1 cellular context compared by ENCODE assay signal in genomic region chr16:89507834-89508590, GRCh38.
A peak's percentile ranks its signal among the peaks of the same experiment; 100 is the strongest.
TF ChIP-seq lines count a peak whose summit lies in the region.

TSS of gene SPG7 (plus strand) at chr16:89508403. CDS start at chr16:89508418, 15 bp downstream.

TF ChIP-seq in K562, 482 proteins besides CTCF, POLR2A, EP300 and RAD21 (continued from another document and continues in another):
- TF ChIP-seq ZNF449 (CRISPR knock-in tag; IDR thresholded peaks at IDR 0.05) (no peak), ZNF197 (CRISPR knock-in tag; IDR thresholded peaks at IDR 0.05; ENCODE audit: low read depth) (no peak), ZNF232 (CRISPR knock-in tag; IDR thresholded peaks at IDR 0.05) (no peak), KLF16 (IDR thresholded peaks at IDR 0.05) (no peak), NFYB (IDR thresholded peaks at IDR 0.05; ENCODE audit: extremely low read depth, insufficient read length) (no peak), NCOA6 (IDR thresholded peaks at IDR 0.05) (no peak), HCFC1 (IDR thresholded peaks at IDR 0.05; ENCODE audit: low read depth, low read length) (0 out of 2 replicates have a peak, but pooled peaks have one; percentile 27), ZNF253 (CRISPR knock-in tag; conservative IDR thresholded peaks at IDR 0.05) (no peak), ZNF280B (CRISPR knock-in tag; IDR thresholded peaks at IDR 0.05) (no peak), CTCFL (IDR thresholded peaks at IDR 0.05; ENCODE audit: borderline replicate concordance, insufficient read depth, low read depth, low read length, poor library complexity, severe bottlenecking) (no peak), TOE1 (IDR thresholded peaks at IDR 0.05; ENCODE audit: borderline replicate concordance) (no peak), TOE1 (CRISPR knock-in tag; IDR thresholded peaks at IDR 0.05; ENCODE audit: borderline replicate concordance, low read depth) (no peak), ZNF551 (CRISPR knock-in tag; IDR thresholded peaks at IDR 0.05) (no peak), ZNF507 (tag; conservative IDR thresholded peaks at IDR 0.05) (no peak), TFE3 (CRISPR knock-in tag; IDR thresholded peaks at IDR 0.05) (no peak), ZNF561 (CRISPR knock-in tag; conservative IDR thresholded peaks at IDR 0.05) (no peak), USF1 (CRISPR knock-in tag; IDR thresholded peaks at IDR 0.05) (no peak), ZNF184 (CRISPR knock-in tag; IDR thresholded peaks at IDR 0.05) (no peak), ZNF24 (IDR thresholded peaks at IDR 0.05) (no peak), ZNF511 (CRISPR knock-in tag; IDR thresholded peaks at IDR 0.05) (peak; percentile 41; the same call in 1 of the 2 replicates), HDAC6 (IDR thresholded peaks at IDR 0.05; ENCODE audit: low read depth, low read length) (no peak), SMC3 (conservative IDR thresholded peaks at IDR 0.05; ENCODE audit: insufficient read depth, low read depth, low read length) (no peak), ZZZ3 (IDR thresholded peaks at IDR 0.05) (no peak), DNMT1 (IDR thresholded peaks at IDR 0.05) (no peak), GABPB1 (CRISPR knock-in tag; IDR thresholded peaks at IDR 0.05) (peak; percentile 57; the same call in 1 of the 2 replicates), SPI1 (IDR thresholded peaks at IDR 0.05; ENCODE audit: borderline replicate concordance, low read depth, low read length) (no peak), GABPB2 (CRISPR knock-in tag; conservative IDR thresholded peaks at IDR 0.05) (no peak), BRD4 (IDR thresholded peaks at IDR 0.05) (0 out of 2 replicates have a peak, but pooled peaks have one; percentile 82), MCM5 (IDR thresholded peaks at IDR 0.05; ENCODE audit: low read depth) (no peak), SMAD2 (IDR thresholded peaks at IDR 0.05; ENCODE audit: low read depth, low read length) (no peak), DMBX1 (CRISPR knock-in tag; IDR thresholded peaks at IDR 0.05; ENCODE audit: borderline replicate concordance) (peak; percentile 68; the same call in 1 of the 2 replicates), RERE (CRISPR knock-in tag; IDR thresholded peaks at IDR 0.05; ENCODE audit: borderline replicate concordance) (0 out of 2 replicates have a peak, but pooled peaks have one; percentile 38), ZFP1 (CRISPR knock-in tag; IDR thresholded peaks at IDR 0.05) (no peak), SLC30A9 (CRISPR knock-in tag; IDR thresholded peaks at IDR 0.05) (no peak), ATF1 (CRISPR knock-in tag; IDR thresholded peaks at IDR 0.05) (no peak), ATF1 (tag; IDR thresholded peaks at IDR 0.05) (peak; percentile 82), CBX2 (IDR thresholded peaks at IDR 0.05; ENCODE audit: insufficient read depth, low read length, poor library complexity, severe bottlenecking) (no peak), ZBTB11 (CRISPR knock-in tag; IDR thresholded peaks at IDR 0.05) (peak in 1 of 3 experiments; percentile 62; a peak in 1 of 6 replicates), TARDBP (IDR thresholded peaks at IDR 0.05) (no peak), CHD2 (IDR thresholded peaks at IDR 0.05; ENCODE audit: low read depth, low read length) (no peak), SRF (CRISPR knock-in tag; IDR thresholded peaks at IDR 0.05) (no peak), MECOM (CRISPR knock-in tag; IDR thresholded peaks at IDR 0.05) (no peak), PHB (CRISPR knock-in tag; IDR thresholded peaks at IDR 0.05) (no peak), MEIS2 (IDR thresholded peaks at IDR 0.05; ENCODE audit: partially characterized antibody) (peak; percentile 94), ELF2 (CRISPR knock-in tag; IDR thresholded peaks at IDR 0.05) (0 out of 2 replicates have a peak, but pooled peaks have one; percentile 66), KLF13 (tag; IDR thresholded peaks at IDR 0.05; ENCODE audit: borderline replicate concordance, low read depth) (no peak), KDM2B (CRISPR knock-in tag; IDR thresholded peaks at IDR 0.05) (0 out of 2 replicates have a peak, but pooled peaks have one; percentile 57)
